Comparison of ENCODE assay signal across 1 cellular context in genomic region chr19:9040131-9040530, GRCh38.
A peak's percentile ranks its signal among the peaks of the same experiment; 100 is the strongest.
TF ChIP-seq lines count a peak whose summit lies in the region.

No MANE protein-coding gene starts in this region.

TF ChIP-seq in Ishikawa, 13 proteins besides CTCF, POLR2A, EP300 and RAD21 (continued from another document):
- TF ChIP-seq MAX (IDR thresholded peaks at IDR 0.05) (0 out of 2 replicates have a peak, but pooled peaks have one; percentile 2), EGR1 (IDR thresholded peaks at IDR 0.05) (no peak), TEAD4 (IDR thresholded peaks at IDR 0.05) (no peak), TAF1 (IDR thresholded peaks at IDR 0.05; ENCODE audit: low read depth) (no peak)
